In the genomic region with DNA sequence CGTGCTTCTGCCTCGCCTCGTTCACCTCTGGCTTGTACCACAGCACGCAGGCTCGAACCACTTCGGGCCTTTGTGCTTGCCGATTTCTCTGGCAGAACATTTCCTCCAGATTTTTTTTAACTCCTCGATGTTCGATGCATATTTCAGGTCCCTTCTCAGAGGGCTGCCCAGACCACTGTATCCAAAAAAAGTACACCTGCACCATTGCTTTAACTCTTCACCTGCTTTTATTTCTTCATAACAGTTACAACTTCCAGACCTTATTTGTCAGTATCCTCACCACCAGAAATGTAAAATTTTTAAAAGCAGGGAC, we compare ENCODE assay signal across 1 cellular context.
TF ChIP-seq lines count a peak whose summit lies in the region.

No MANE protein-coding gene starts in this region.

TF ChIP-seq in WTC11, 78 proteins besides CTCF, POLR2A, EP300 and RAD21 (continued from another document):
- TF ChIP-seq, protein P1, sequence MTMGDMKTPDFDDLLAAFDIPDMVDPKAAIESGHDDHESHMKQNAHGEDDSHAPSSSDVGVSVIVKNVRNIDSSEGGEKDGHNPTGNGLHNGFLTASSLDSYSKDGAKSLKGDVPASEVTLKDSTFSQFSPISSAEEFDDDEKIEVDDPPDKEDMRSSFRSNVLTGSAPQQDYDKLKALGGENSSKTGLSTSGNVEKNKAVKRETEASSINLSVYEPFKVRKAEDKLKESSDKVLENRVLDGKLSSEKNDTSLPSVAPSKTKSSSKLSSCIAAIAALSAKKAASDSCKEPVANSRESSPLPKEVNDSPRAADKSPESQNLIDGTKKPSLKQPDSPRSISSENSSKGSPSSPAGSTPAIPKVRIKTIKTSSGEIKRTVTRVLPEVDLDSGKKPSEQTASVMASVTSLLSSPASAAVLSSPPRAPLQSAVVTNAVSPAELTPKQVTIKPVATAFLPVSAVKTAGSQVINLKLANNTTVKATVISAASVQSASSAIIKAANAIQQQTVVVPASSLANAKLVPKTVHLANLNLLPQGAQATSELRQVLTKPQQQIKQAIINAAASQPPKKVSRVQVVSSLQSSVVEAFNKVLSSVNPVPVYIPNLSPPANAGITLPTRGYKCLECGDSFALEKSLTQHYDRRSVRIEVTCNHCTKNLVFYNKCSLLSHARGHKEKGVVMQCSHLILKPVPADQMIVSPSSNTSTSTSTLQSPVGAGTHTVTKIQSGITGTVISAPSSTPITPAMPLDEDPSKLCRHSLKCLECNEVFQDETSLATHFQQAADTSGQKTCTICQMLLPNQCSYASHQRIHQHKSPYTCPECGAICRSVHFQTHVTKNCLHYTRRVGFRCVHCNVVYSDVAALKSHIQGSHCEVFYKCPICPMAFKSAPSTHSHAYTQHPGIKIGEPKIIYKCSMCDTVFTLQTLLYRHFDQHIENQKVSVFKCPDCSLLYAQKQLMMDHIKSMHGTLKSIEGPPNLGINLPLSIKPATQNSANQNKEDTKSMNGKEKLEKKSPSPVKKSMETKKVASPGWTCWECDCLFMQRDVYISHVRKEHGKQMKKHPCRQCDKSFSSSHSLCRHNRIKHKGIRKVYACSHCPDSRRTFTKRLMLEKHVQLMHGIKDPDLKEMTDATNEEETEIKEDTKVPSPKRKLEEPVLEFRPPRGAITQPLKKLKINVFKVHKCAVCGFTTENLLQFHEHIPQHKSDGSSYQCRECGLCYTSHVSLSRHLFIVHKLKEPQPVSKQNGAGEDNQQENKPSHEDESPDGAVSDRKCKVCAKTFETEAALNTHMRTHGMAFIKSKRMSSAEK (CRISPR knock-in tag; IDR thresholded peaks at IDR 0.05; ENCODE audit: borderline replicate concordance): no peak
- TF ChIP-seq HMGA2 (CRISPR knock-in tag; IDR thresholded peaks at IDR 0.05): no peak
- TF ChIP-seq ZNF671 (CRISPR knock-in tag; IDR thresholded peaks at IDR 0.05): no peak
- TF ChIP-seq, protein P2, sequence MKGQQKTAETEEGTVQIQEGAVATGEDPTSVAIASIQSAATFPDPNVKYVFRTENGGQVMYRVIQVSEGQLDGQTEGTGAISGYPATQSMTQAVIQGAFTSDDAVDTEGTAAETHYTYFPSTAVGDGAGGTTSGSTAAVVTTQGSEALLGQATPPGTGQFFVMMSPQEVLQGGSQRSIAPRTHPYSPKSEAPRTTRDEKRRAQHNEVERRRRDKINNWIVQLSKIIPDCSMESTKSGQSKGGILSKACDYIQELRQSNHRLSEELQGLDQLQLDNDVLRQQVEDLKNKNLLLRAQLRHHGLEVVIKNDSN (CRISPR knock-in tag; IDR thresholded peaks at IDR 0.05): no peak
- no peak for TF ChIP-seq TEAD1 (CRISPR knock-in tag; IDR thresholded peaks at IDR 0.05)
